27 cellular contexts compared by ENCODE assay signal in the genomic region with DNA sequence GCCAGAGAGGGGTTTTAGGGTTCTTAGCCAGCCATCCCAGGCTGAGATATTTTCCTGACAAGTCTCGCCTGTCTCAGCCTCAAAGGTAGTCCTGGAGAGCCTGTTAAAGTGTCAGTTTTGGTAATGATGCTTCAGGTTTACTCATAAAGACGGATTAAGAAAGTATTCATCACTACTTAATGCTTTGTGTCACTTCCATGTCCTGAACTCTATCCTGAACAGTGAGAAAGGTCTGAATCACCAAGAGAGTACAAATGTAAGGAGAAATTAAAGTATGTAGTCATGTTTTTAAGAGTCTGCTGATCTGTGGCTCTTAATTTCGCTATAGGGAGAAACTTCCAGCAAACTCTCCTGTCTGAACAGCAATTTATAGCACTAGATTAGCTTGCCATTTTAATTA. TPM values are rescaled to one million over a fixed set of nuclear protein-coding genes. Genes with fewer than 3 reads are reported as not detected.
DNase-seq lines count a peak whose midpoint lies in the region; ATAC-seq, FAIRE-seq and TF ChIP-seq lines count a peak whose summit lies in the region.
"Had no signal": no experiment of that assay in that cellular context is flagged by ENCODE, and none has a peak within 500 bp of the region (broad histone marks: within the 10 kb centered on the region; RNA-seq: fewer than 3 reads in every experiment).

No MANE protein-coding gene starts in this region.

- H4K20me1 ChIP-seq in mammary epithelial cell (ENCODE audit: insufficient read depth, low read length), result no peaks in the 10 kb centered on the region
- H4K20me1 ChIP-seq: BLaER1 had no signal

- H3K4me3 ChIP-seq in mammary epithelial cell (replicated peaks in 1 of 3; ENCODE audit: insufficient read depth in 1 of 3, low read depth in 2 of 3, low read length in 3 of 3), result no peak overlapping the region
- no peak overlapping the region for H3K4me3 ChIP-seq in breast epithelium
- H3K4me3 ChIP-seq: BLaER1, Peyer's patch had no signal

- peak; percentile 35 for DNase-seq in mammary epithelial cell
- no peak for DNase-seq in breast epithelium (ENCODE audit: low spot score in 2 of 2)
- peak; percentile 61 for DNase-seq in RKO (ENCODE audit: low spot score)
- DNase-seq in epithelial cell of prostate (ENCODE audit: low read depth, low spot score), result peak; percentile 51
- DNase-seq in T-cell, result no peak
- no peak for DNase-seq in activated naive CD4-positive, alpha-beta T cell (lab: John Stamatoyannopoulos, UW)
- DNase-seq in activated CD4-positive, alpha-beta T cell treated with anti-CD3 and anti-CD28 coated beads for 4 hours, result no peak
- DNase-seq in D721Med (ENCODE audit: insufficient read length, low spot score), result no peak
- DNase-seq: ACHN; Caco-2; CD4-positive, alpha-beta T cell; DMS153; KG1; MV-4-11; NCI-H1105 treated with DMSO at 0.1 percent for 48 hours; NCI-H2029 treated with DMSO at 0.1 percent for 48 hours; NCI-H226; NCI-H510A treated with DMSO at 0.1 percent for 48 hours; NCI-H82; Peyer's patch; SHP77 had no signal

- H2AFZ ChIP-seq in mammary epithelial cell (ENCODE audit: low read depth, low read length), result no peak overlapping the region

- in situ Hi-C loops in mammary epithelial cell (cut with MboI; ENCODE audit: low sequenced_read_pairs in 2 of 2), result no loop called here

- H3K27me3 ChIP-seq in mammary epithelial cell (ENCODE audit: insufficient read depth, low read length) (no peaks in the 10 kb centered on the region), breast epithelium (no peaks in the 10 kb centered on the region)
- H3K27me3 ChIP-seq: BLaER1, Peyer's patch had no signal

- H3K27ac ChIP-seq in mammary epithelial cell (ENCODE audit: insufficient read depth, low read depth, low read length) (no peak overlapping the region), breast epithelium (no peak overlapping the region), epithelial cell of prostate (peak overlapping the region; percentile 7)
- H3K27ac ChIP-seq: 22Rv1, BLaER1, HL-60, Peyer's patch had no signal

- H3K4me1 ChIP-seq in mammary epithelial cell (ENCODE audit: insufficient read depth, low read length), result no peaks in the 10 kb centered on the region
- no peaks in the 10 kb centered on the region for H3K4me1 ChIP-seq in breast epithelium
- H3K4me1 ChIP-seq: BLaER1, Peyer's patch had no signal

- H3K4me3 Mint-ChIP-seq in T-cell, result no peak overlapping the region
- H3K4me3 Mint-ChIP-seq: CD4-positive, alpha-beta T cell had no signal

- CTCF ChIA-PET in mammary epithelial cell (lab: Charles Lee; ENCODE audit: low non-redundant PET), result no interaction called here
- CTCF ChIA-PET in T-cell (lab: Charles Lee), result no interaction called here

- TF ChIP-seq CTCF in mammary epithelial cell (conservative IDR thresholded peaks at IDR 0.05 in 1 of 2, IDR thresholded peaks at IDR 0.05 in 1 of 2; ENCODE audit: extremely low read depth in 1 of 2, insufficient read depth in 1 of 2, low read depth in 1 of 2, low read length in 2 of 2) (no peak), breast epithelium (IDR thresholded peaks at IDR 0.05) (no peak), D721Med (IDR thresholded peaks at IDR 0.05; ENCODE audit: insufficient read depth, missing control alignments) (no peak)

- TF ChIP-seq POLR2A in breast epithelium (IDR thresholded peaks at IDR 0.05), result no peak

- no peak for FAIRE-seq in D721Med (lab: Jason Lieb, UNC)
- FAIRE-seq: G401.6, GM18507, H1 had no signal

- BruUV-seq in mammary epithelial cell (replicated peaks; lab: Mats Ljungman, UMichigan), result no TSS peak

- H3K36me3 Mint-ChIP-seq in T-cell, result peaks cover 27% of the 10 kb centered on the region

- peaks cover 0 to 8% (median 4%) of the 10 kb centered on the region in 3 donors for H3K9me3 Mint-ChIP-seq in T-cell
- H3K9me3 Mint-ChIP-seq: CD4-positive, alpha-beta T cell had no signal

- intact Hi-C loops in mammary epithelial cell (cut with micrococcal nuclease), result no loop called here
- intact Hi-C loops in breast epithelium (cut with DNase I; ENCODE audit: low total_unique reads), result no loop called here

- H3K36me3 ChIP-seq in mammary epithelial cell (ENCODE audit: insufficient read depth, low read length), result peaks cover 4% of the 10 kb centered on the region
- no peaks in the 10 kb centered on the region for H3K36me3 ChIP-seq in breast epithelium
- H3K36me3 ChIP-seq: Peyer's patch had no signal

- WGBS in mammary epithelial cell (ENCODE audit: low coverage, missing lambda C conversion rate), result 77% methylated on average over 3 of the region's 3 CpGs

- POLR2A ChIA-PET in T-cell (lab: Charles Lee), result no interaction called here

- no peak overlapping the region for H3K9ac ChIP-seq in mammary epithelial cell (ENCODE audit: insufficient read depth, low read length)
- H3K9ac ChIP-seq: BLaER1 had no signal

- no peaks in the 10 kb centered on the region for H3K4me1 Mint-ChIP-seq in T-cell

- no peaks in the 10 kb centered on the region for H3K79me2 ChIP-seq in mammary epithelial cell (ENCODE audit: insufficient read depth, low read length)

- ATAC-seq in T-cell (replicated peaks in 1 of 4), result no peak

- dilution Hi-C loops in mammary epithelial cell (cut with HindIII; ENCODE audit: low sequenced_read_pairs), result loop anchor here (10.0 kb wide), 1 partner anchor 185 kb away; a partner anchor contains a TSS

- no peak overlapping the region for H3K4me2 ChIP-seq in mammary epithelial cell (ENCODE audit: insufficient read depth, low read depth, low read length)
- H3K4me2 ChIP-seq: BLaER1 had no signal

- no peaks in the 10 kb centered on the region for H3K27me3 Mint-ChIP-seq in T-cell
- H3K27me3 Mint-ChIP-seq: CD4-positive, alpha-beta T cell had no signal

- H3K9me3 ChIP-seq in mammary epithelial cell (replicated peaks; ENCODE audit: insufficient read depth, low read length) (no peaks in the 10 kb centered on the region), breast epithelium (no peaks in the 10 kb centered on the region)
- H3K9me3 ChIP-seq: Caco-2, Peyer's patch had no signal

- no peak overlapping the region for H3K27ac Mint-ChIP-seq in T-cell
- H3K27ac Mint-ChIP-seq: CD4-positive, alpha-beta T cell had no signal

RNA-seq across cellular contexts. Expression of a gene that starts 14.0 kb away (rescaled TPM):
- total RNA-seq in mammary epithelial cell (10 to 100 TPM in 1 of 2 donors, 1 to 10 TPM in 1; 9.9 to 11.2 TPM), breast epithelium (1 to 10 TPM; 3.2 to 7.5 (median 7.5) TPM), T-cell (1 to 10 TPM; 3.7 to 5.6 (median 3.8) TPM)
- 6.0 TPM for polyA plus RNA-seq in mammary epithelial cell
- 7.5 TPM for polyA minus RNA-seq in mammary epithelial cell

RNA-seq across cellular contexts. Expression of a gene that starts 14.3 kb away (rescaled TPM):
- total RNA-seq in mammary epithelial cell (100 to 1,000 TPM in 1 of 2 donors, 10 to 100 TPM in 1; 76.4 to 155 TPM), breast epithelium (100 to 1,000 TPM; 109 to 193 (median 174) TPM), T-cell (10 to 100 TPM; 44.7 to 69.0 (median 46.0) TPM)
- polyA plus RNA-seq in mammary epithelial cell, result 51.5 TPM
- 82.1 TPM for polyA minus RNA-seq in mammary epithelial cell

Comparison
In these comparisons a context has a peak if more than half of its experiments do, and no peak if none do; other contexts are left out.
1. DNase-seq: peak in mammary epithelial cell (single experiment), RKO (single experiment) and epithelial cell of prostate (single experiment); none in breast epithelium (0 of 2), T-cell (0 of 34), activated naive CD4-positive, alpha-beta T cell (0 of 4), activated CD4-positive, alpha-beta T cell treated with anti-CD3 and anti-CD28 coated beads for 4 hours (0 of 2) and D721Med (single experiment).